Comparison of ENCODE assay signal across 11 cellular contexts in genomic region chr5:78526049-78526525, GRCh38.
DNase-seq lines count a peak whose midpoint lies in the region; ATAC-seq and TF ChIP-seq lines count a peak whose summit lies in the region.
"Had no signal": no experiment of that assay in that cellular context is flagged by ENCODE, and none has a peak within 500 bp of the region (broad histone marks: within the 10 kb centered on the region; RNA-seq: fewer than 3 reads in every experiment).

No MANE protein-coding gene starts in this region.

- no peak overlapping the region for H3K4me2 ChIP-seq in PC-9

- BruUV-seq in PC-9 (replicated peaks; lab: Mats Ljungman, UMichigan): no TSS peak

- no peak overlapping the region for H3K4me3 ChIP-seq in PC-9

- H3F3A ChIP-seq in PC-9 (ENCODE audit: insufficient read depth, low read depth): peaks cover 25% of the 10 kb centered on the region

- H3K9me2 ChIP-seq in PC-9 (ENCODE audit: insufficient read depth): no peaks in the 10 kb centered on the region

- peaks cover 28% of the 10 kb centered on the region; the same call in 1 of the 2 replicates for H3K79me2 ChIP-seq in PC-9 (ENCODE audit: low read depth)

- no peak overlapping the region for H2AFZ ChIP-seq in PC-9

- POLR2A ChIA-PET in activated CD4-positive, alpha-beta T cell treated with anti-CD3 and anti-CD28 coated beads, Interleukin-2, amount 10 ng/mL, durations not matched to agents 7 days and 5 days (lab: Charles Lee): no interaction called here
- POLR2A ChIA-PET in PC-9 (lab: Charles Lee; ENCODE audit: unreplicated experiment): interaction anchor here (0.5 to 0.7 kb wide), 2 partner anchors 14 to 195 kb away, joined by 8 to 12 read pairs; no protein-coding TSS in a partner anchor

- no peaks in the 10 kb centered on the region for H3K9me3 Mint-ChIP-seq in T-helper 2 cell treated with Interferon-gamma antibody and Interleukin-4, amounts not matched to agents 5 μg/mL and 100 μg/mL, for 36 hours
- no peaks in the 10 kb centered on the region for H3K9me3 Mint-ChIP-seq in stimulated activated effector memory CD8-positive, alpha-beta T cell treated with anti-CD3 and anti-CD28 coated beads, Interleukin-12 subunit alpha, Interleukin-12 subunit beta, amount 100 ng/mL, for 72 hours
- no peaks in the 10 kb centered on the region for H3K9me3 Mint-ChIP-seq in activated CD4-positive, alpha-beta T cell treated with anti-CD3 and anti-CD28 coated beads, Interleukin-2, amount 10 ng/mL, durations not matched to agents 7 days and 5 days

- DNase-seq in T-helper 2 cell treated with Interferon-gamma antibody and Interleukin-4, amounts not matched to agents 5 μg/mL and 100 μg/mL, for 36 hours (ENCODE audit: low spot score): peak; percentile 6
- DNase-seq in foreskin keratinocyte: peak; percentile 73 to 89
- no peak for DNase-seq in stimulated activated effector memory CD8-positive, alpha-beta T cell treated with anti-CD3 and anti-CD28 coated beads, Interleukin-12 subunit alpha, Interleukin-12 subunit beta, amount 100 ng/mL, for 72 hours (ENCODE audit: low spot score in 2 of 2)
- no peak for DNase-seq in NCI-H146 treated with DMSO at 0.1 percent for 48 hours (lab: John Stamatoyannopoulos, UW; ENCODE audit: unreplicated experiment)
- no peak for DNase-seq in activated CD4-positive, alpha-beta T cell treated with anti-CD3 and anti-CD28 coated beads, Interleukin-2, amount 10 ng/mL, durations not matched to agents 7 days and 5 days
- DNase-seq in PC-9: no peak
- no peak for DNase-seq in NCI-H1105 (lab: John Stamatoyannopoulos, UW)
- DNase-seq: activated CD8-positive, alpha-beta memory T cell treated with anti-CD3 and anti-CD28 coated beads for 24 hours; nucleus accumbens; stimulated activated CD8-positive, alpha-beta memory T cell treated with anti-CD3 and anti-CD28 coated beads, Interleukin-4, amount 100 ng/mL, for 48 hours had no signal

- H3K4me1 ChIP-seq in foreskin keratinocyte (peaks cover 39% of the 10 kb centered on the region), PC-9 (replicated peaks; ENCODE audit: insufficient read depth) (peaks cover 44% of the 10 kb centered on the region)

- H3K27me3 Mint-ChIP-seq in T-helper 2 cell treated with Interferon-gamma antibody and Interleukin-4, amounts not matched to agents 5 μg/mL and 100 μg/mL, for 36 hours (ENCODE audit: low read depth): peaks cover 6% of the 10 kb centered on the region
- H3K27me3 Mint-ChIP-seq in activated CD4-positive, alpha-beta T cell treated with anti-CD3 and anti-CD28 coated beads, Interleukin-2, amount 10 ng/mL, durations not matched to agents 7 days and 5 days: peaks cover 8% of the 10 kb centered on the region

- H3K27me3 ChIP-seq in foreskin keratinocyte: no peaks in the 10 kb centered on the region
- no peaks in the 10 kb centered on the region for H3K27me3 ChIP-seq in PC-9 (ENCODE audit: insufficient read depth, low read depth)

- peak; percentile 48 for ATAC-seq in GM19351 (IDR thresholded peaks at IDR 0.05; ENCODE audit: unreplicated experiment)
- ATAC-seq in foreskin keratinocyte: peak; percentile 70
- peak; percentile 74 for ATAC-seq in stimulated activated effector memory CD8-positive, alpha-beta T cell treated with anti-CD3 and anti-CD28 coated beads, Interleukin-12 subunit alpha, Interleukin-12 subunit beta, amount 100 ng/mL, for 72 hours

- H3K27ac ChIP-seq in foreskin keratinocyte (peak overlapping the region; percentile 92), PC-9 (no peak overlapping the region)

- TF ChIP-seq CTCF in foreskin keratinocyte (conservative IDR thresholded peaks at IDR 0.05): no peak
- no peak for TF ChIP-seq CTCF in PC-9 (conservative IDR thresholded peaks at IDR 0.05)

- peaks cover 4% of the 10 kb centered on the region for H3K4me1 Mint-ChIP-seq in T-helper 2 cell treated with Interferon-gamma antibody and Interleukin-4, amounts not matched to agents 5 μg/mL and 100 μg/mL, for 36 hours (ENCODE audit: low read depth)
- H3K4me1 Mint-ChIP-seq in stimulated activated effector memory CD8-positive, alpha-beta T cell treated with anti-CD3 and anti-CD28 coated beads, Interleukin-12 subunit alpha, Interleukin-12 subunit beta, amount 100 ng/mL, for 72 hours: peaks cover 13% of the 10 kb centered on the region
- no peaks in the 10 kb centered on the region for H3K4me1 Mint-ChIP-seq in activated CD4-positive, alpha-beta T cell treated with anti-CD3 and anti-CD28 coated beads, Interleukin-2, amount 10 ng/mL, durations not matched to agents 7 days and 5 days

- CTCF ChIA-PET in activated CD4-positive, alpha-beta T cell treated with anti-CD3 and anti-CD28 coated beads, Interleukin-2, amount 10 ng/mL, durations not matched to agents 7 days and 5 days (lab: Charles Lee): interaction anchor here (1.2 kb wide), 1 partner anchor 16 kb away, joined by 3 read pairs; no protein-coding TSS in a partner anchor
- CTCF ChIA-PET in PC-9 (lab: Charles Lee): interaction anchor here (1.0 kb wide), 1 partner anchor 20 kb away, joined by 10 read pairs; no protein-coding TSS in a partner anchor

- no peaks in the 10 kb centered on the region for H4K20me1 ChIP-seq in PC-9 (ENCODE audit: insufficient read depth)

- no peak overlapping the region for H3K27ac Mint-ChIP-seq in T-helper 2 cell treated with Interferon-gamma antibody and Interleukin-4, amounts not matched to agents 5 μg/mL and 100 μg/mL, for 36 hours
- no peak overlapping the region for H3K27ac Mint-ChIP-seq in stimulated activated effector memory CD8-positive, alpha-beta T cell treated with anti-CD3 and anti-CD28 coated beads, Interleukin-12 subunit alpha, Interleukin-12 subunit beta, amount 100 ng/mL, for 72 hours
- no peak overlapping the region for H3K27ac Mint-ChIP-seq in activated CD4-positive, alpha-beta T cell treated with anti-CD3 and anti-CD28 coated beads, Interleukin-2, amount 10 ng/mL, durations not matched to agents 7 days and 5 days

- no peak overlapping the region for H3K4me3 Mint-ChIP-seq in T-helper 2 cell treated with Interferon-gamma antibody and Interleukin-4, amounts not matched to agents 5 μg/mL and 100 μg/mL, for 36 hours
- H3K4me3 Mint-ChIP-seq in stimulated activated effector memory CD8-positive, alpha-beta T cell treated with anti-CD3 and anti-CD28 coated beads, Interleukin-12 subunit alpha, Interleukin-12 subunit beta, amount 100 ng/mL, for 72 hours: no peak overlapping the region
- H3K4me3 Mint-ChIP-seq in activated CD4-positive, alpha-beta T cell treated with anti-CD3 and anti-CD28 coated beads, Interleukin-2, amount 10 ng/mL, durations not matched to agents 7 days and 5 days: no peak overlapping the region

- H3K36me3 Mint-ChIP-seq in T-helper 2 cell treated with Interferon-gamma antibody and Interleukin-4, amounts not matched to agents 5 μg/mL and 100 μg/mL, for 36 hours (ENCODE audit: low read depth): no peaks in the 10 kb centered on the region
- no peaks in the 10 kb centered on the region for H3K36me3 Mint-ChIP-seq in stimulated activated effector memory CD8-positive, alpha-beta T cell treated with anti-CD3 and anti-CD28 coated beads, Interleukin-12 subunit alpha, Interleukin-12 subunit beta, amount 100 ng/mL, for 72 hours
- no peaks in the 10 kb centered on the region for H3K36me3 Mint-ChIP-seq in activated CD4-positive, alpha-beta T cell treated with anti-CD3 and anti-CD28 coated beads, Interleukin-2, amount 10 ng/mL, durations not matched to agents 7 days and 5 days (ENCODE audit: low read depth)

- no peaks in the 10 kb centered on the region; the same call in 1 of the 2 replicates for H3K9me3 ChIP-seq in PC-9 (ENCODE audit: insufficient read depth, low read depth)

- H3K36me3 ChIP-seq in PC-9 (ENCODE audit: low read depth): no peaks in the 10 kb centered on the region

- intact Hi-C loops in PC-9 (cut with micrococcal nuclease; ENCODE audit: unreplicated experiment): no loop called here

Comparison
In these comparisons a context has a peak if more than half of its experiments do, and no peak if none do; other contexts are left out.
1. DNase-seq: peak in T-helper 2 cell treated with Interferon-gamma antibody and Interleukin-4, amounts not matched to agents 5 μg/mL and 100 μg/mL, for 36 hours (single experiment) and foreskin keratinocyte (2 of 2); none in stimulated activated effector memory CD8-positive, alpha-beta T cell treated with anti-CD3 and anti-CD28 coated beads, Interleukin-12 subunit alpha, Interleukin-12 subunit beta, amount 100 ng/mL, for 72 hours (0 of 2), NCI-H146 treated with DMSO at 0.1 percent for 48 hours (single experiment), activated CD4-positive, alpha-beta T cell treated with anti-CD3 and anti-CD28 coated beads, Interleukin-2, amount 10 ng/mL, durations not matched to agents 7 days and 5 days (single experiment), PC-9 (0 of 2) and NCI-H1105 (single experiment).
2. Peak in every context shown above with its lines, with median percentiles within 50 percentile points of each other: ATAC-seq.